In the genomic region with DNA sequence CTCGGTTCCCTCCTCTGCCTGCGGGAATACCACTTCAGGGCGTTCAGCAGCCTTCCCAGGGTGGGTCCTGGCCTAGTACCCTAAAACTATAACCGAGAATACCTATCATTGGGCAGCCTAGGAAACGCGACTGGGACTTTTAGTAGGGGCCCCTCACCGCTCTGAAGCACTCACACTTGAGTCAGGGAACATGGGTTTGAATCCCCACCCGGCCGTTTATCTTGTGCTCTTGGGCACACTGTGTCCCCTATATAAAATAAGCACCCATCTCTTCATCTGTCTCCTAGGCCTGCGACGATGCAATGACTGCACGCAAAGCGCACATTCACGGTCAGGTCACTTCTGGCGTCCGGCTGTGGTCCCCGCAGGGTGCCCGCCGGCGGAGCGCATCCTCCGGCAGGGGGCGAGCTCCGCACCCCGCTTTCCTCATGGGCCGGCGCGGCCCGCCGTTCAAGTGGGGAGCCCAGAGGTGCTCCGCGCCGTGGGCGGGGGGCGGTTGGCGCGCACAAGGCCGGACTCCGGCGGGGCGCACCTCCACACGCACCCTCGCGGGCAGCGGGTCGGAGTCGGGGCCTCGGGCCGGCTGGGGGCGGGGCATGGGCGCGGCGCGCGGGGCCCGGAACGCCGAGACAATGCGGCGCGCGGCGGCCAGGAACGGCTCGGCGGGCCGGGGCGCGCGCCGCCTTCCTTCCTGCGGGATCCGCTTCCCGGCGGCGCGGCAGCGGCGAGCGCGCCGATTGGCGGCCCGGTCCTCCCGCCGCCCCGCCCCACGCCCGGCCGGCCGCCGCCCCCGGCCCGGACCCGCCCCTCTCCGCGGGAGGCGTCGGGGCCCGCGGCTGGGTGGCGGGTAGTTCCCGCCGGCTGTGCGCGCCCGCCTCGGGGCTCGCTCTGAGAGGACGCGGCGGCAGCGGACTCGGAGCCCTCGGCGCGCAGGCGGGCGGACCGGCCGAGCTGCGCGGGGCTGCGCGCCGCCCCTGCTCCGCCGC, we compare ENCODE assay signal across 8 cellular contexts. TPM values are rescaled to one million over a fixed set of nuclear protein-coding genes. Genes with fewer than 3 reads are reported as not detected.
DNase-seq lines count a peak whose midpoint lies in the region; ATAC-seq, FAIRE-seq and TF ChIP-seq lines count a peak whose summit lies in the region.

A gene (plus strand): TSS at position 850 of the 986 bp plus-strand sequence. CDS start 293 bp downstream, outside the sequence.

- TF ChIP-seq CTCF in A673 (conservative IDR thresholded peaks at IDR 0.05; ENCODE audit: low read depth, low read length) (peak; percentile 82), fibroblast of the aortic adventitia (IDR thresholded peaks at IDR 0.05; ENCODE audit: insufficient read depth, low read length) (peak; percentile 68), thoracic aorta (IDR thresholded peaks at IDR 0.05) (peak; percentile 79)

- CTCF ChIA-PET in A673 (lab: Charles Lee) = interaction anchor here (0.6 kb wide), 1 partner anchor 12 kb away, joined by 3 read pairs; no protein-coding TSS in a partner anchor
- CTCF ChIA-PET in naive thymus-derived CD4-positive, alpha-beta T cell (lab: Charles Lee) = no interaction called here

- no peaks in the 10 kb centered on the region for H3K36me3 Mint-ChIP-seq in activated T-helper 17 cell treated with anti-CD3 and anti-CD28 coated beads, Interleukin-2, amount 50 U/mL, for 72 hours (ENCODE audit: low read depth)
- peaks cover 0 to 4% (median 0%) of the 10 kb centered on the region in 5 donors for H3K36me3 Mint-ChIP-seq in naive thymus-derived CD4-positive, alpha-beta T cell

- H3K4me3 Mint-ChIP-seq in activated T-helper 17 cell treated with anti-CD3 and anti-CD28 coated beads, Interleukin-2, amount 50 U/mL, for 72 hours = peak within 1 kb of the TSS; percentile 61
- peak within 1 kb of the TSS; percentile 28 to 74 (median 64) for H3K4me3 Mint-ChIP-seq in naive thymus-derived CD4-positive, alpha-beta T cell

- no peak for TF ChIP-seq POLR2A in GM12891 (IDR thresholded peaks at IDR 0.05; ENCODE audit: low read depth, low read length)

- no TSS peak for BruUV-seq in A673 (replicated peaks; lab: Mats Ljungman, UMichigan)

- no peaks in the 10 kb centered on the region for H3K36me3 ChIP-seq in A673 (ENCODE audit: insufficient read depth, low read length, poor library complexity, severe bottlenecking)
- H3K36me3 ChIP-seq in naive thymus-derived CD4-positive, alpha-beta T cell (ENCODE audit: control insufficient read depth in 2 of 3, insufficient read depth in 3 of 3, low read length in 3 of 3) = no peaks in the 10 kb centered on the region
- no peaks in the 10 kb centered on the region for H3K36me3 ChIP-seq in thoracic aorta

- H3K9me3 ChIP-seq in A673 (ENCODE audit: low read depth, low read length, poor library complexity, severe bottlenecking) (no peaks in the 10 kb centered on the region), thoracic aorta (no peaks in the 10 kb centered on the region)
- H3K9me3 ChIP-seq in naive thymus-derived CD4-positive, alpha-beta T cell (ENCODE audit: control insufficient read depth in 2 of 3, low read length in 3 of 3) = no peaks in the 10 kb centered on the region

- peak; percentile 73 for FAIRE-seq in GM12891 (lab: Jason Lieb, UNC)

- peak within 1 kb of the TSS; percentile 86 for H3K27ac ChIP-seq in A673 (ENCODE audit: low read depth, low read length, poor library complexity, severe bottlenecking)
- H3K27ac ChIP-seq in naive thymus-derived CD4-positive, alpha-beta T cell (ENCODE audit: low read depth, low read length) = no peak within 1 kb of the TSS
- H3K27ac ChIP-seq in thoracic aorta = peak within 1 kb of the TSS; percentile 92 to 96

- H3K27me3 Mint-ChIP-seq in activated T-helper 17 cell treated with anti-CD3 and anti-CD28 coated beads, Interleukin-2, amount 50 U/mL, for 72 hours = peaks cover 42% of the 10 kb centered on the region
- H3K27me3 Mint-ChIP-seq in naive thymus-derived CD4-positive, alpha-beta T cell = peaks cover 33 to 60% (median 57%) of the 10 kb centered on the region in 5 donors

- no peaks in the 10 kb centered on the region for H3K9me3 Mint-ChIP-seq in activated T-helper 17 cell treated with anti-CD3 and anti-CD28 coated beads, Interleukin-2, amount 50 U/mL, for 72 hours
- H3K9me3 Mint-ChIP-seq in naive thymus-derived CD4-positive, alpha-beta T cell = no peaks in the 10 kb centered on the region

- H3K4me1 Mint-ChIP-seq in activated T-helper 17 cell treated with anti-CD3 and anti-CD28 coated beads, Interleukin-2, amount 50 U/mL, for 72 hours = peaks cover 4% of the 10 kb centered on the region
- peaks cover 0 to 10% (median 6%) of the 10 kb centered on the region in 7 donors for H3K4me1 Mint-ChIP-seq in naive thymus-derived CD4-positive, alpha-beta T cell

- peaks cover 24% of the 10 kb centered on the region for H3K4me1 ChIP-seq in A673 (ENCODE audit: insufficient read depth, low read length, poor library complexity, severe bottlenecking)
- H3K4me1 ChIP-seq in naive thymus-derived CD4-positive, alpha-beta T cell (ENCODE audit: control insufficient read depth in 2 of 2, insufficient read depth in 2 of 2, low read length in 2 of 2) = no peaks in the 10 kb centered on the region
- H3K4me1 ChIP-seq in thoracic aorta (ENCODE audit: control insufficient read depth in 1 of 2, low read depth in 2 of 2) = peaks cover 16 to 36% of the 10 kb centered on the region in 2 donors

- intact Hi-C loops in A673 (cut with micrococcal nuclease; ENCODE audit: unreplicated experiment) = loop anchor here (1.0 to 5.0 kb wide), 2 partner anchors 56 to 127 kb away; no protein-coding TSS in a partner anchor
- intact Hi-C loops in naive thymus-derived CD4-positive, alpha-beta T cell (cut with micrococcal nuclease) = loop anchor here (5.0 to 10.0 kb wide), 2 partner anchors 201 to 576 kb away; a partner anchor contains a TSS

- DNase-seq in A673 (ENCODE audit: low spot score) (peak; percentile 88), GM12891 (ENCODE audit: insufficient read length, low spot score) (peak; percentile 64), NCI-H526 (lab: John Stamatoyannopoulos, UW) (peak; percentile 52 to 89), fibroblast of the aortic adventitia (ENCODE audit: low read depth) (peak; percentile 58), thoracic aorta (ENCODE audit: low spot score) (no peak)
- peak in 4 of 9 donors; percentile 7 to 71 (median 26) for DNase-seq in naive thymus-derived CD4-positive, alpha-beta T cell

- H3K4me3 ChIP-seq in A673 (ENCODE audit: low read depth, low read length, poor library complexity, severe bottlenecking) = peak within 1 kb of the TSS; percentile 97
- peak within 1 kb of the TSS; percentile 92 for H3K4me3 ChIP-seq in fibroblast of the aortic adventitia (ENCODE audit: low read depth, low read length)
- H3K4me3 ChIP-seq in naive thymus-derived CD4-positive, alpha-beta T cell (ENCODE audit: low read length) = no peak within 1 kb of the TSS
- peak within 1 kb of the TSS; percentile 91 for H3K4me3 ChIP-seq in thoracic aorta

- ATAC-seq in HG03095 (IDR thresholded peaks at IDR 0.05; ENCODE audit: unreplicated experiment) (peak; percentile 59), thoracic aorta (ENCODE audit: insufficient number of reproducible peaks, low FRiP score, low read depth) (peak; percentile 48)
- peak; percentile 79 for ATAC-seq in activated T-helper 17 cell treated with anti-CD3 and anti-CD28 coated beads, Interleukin-2, amount 50 U/mL, for 72 hours (replicated peaks)
- ATAC-seq in naive thymus-derived CD4-positive, alpha-beta T cell = peak; percentile 80

- POLR2A ChIA-PET in A673 (lab: Charles Lee; ENCODE audit: low non-redundant PET) = no interaction called here
- POLR2A ChIA-PET in naive thymus-derived CD4-positive, alpha-beta T cell (lab: Charles Lee) = no interaction called here

- no peak within 1 kb of the TSS for H3K27ac Mint-ChIP-seq in activated T-helper 17 cell treated with anti-CD3 and anti-CD28 coated beads, Interleukin-2, amount 50 U/mL, for 72 hours
- no peak within 1 kb of the TSS for H3K27ac Mint-ChIP-seq in naive thymus-derived CD4-positive, alpha-beta T cell

- H3K27me3 ChIP-seq in A673 (replicated peaks; ENCODE audit: insufficient read depth, low read depth, low read length, poor library complexity) (no peaks in the 10 kb centered on the region), thoracic aorta (replicated peaks; ENCODE audit: insufficient read depth) (no peaks in the 10 kb centered on the region)
- H3K27me3 ChIP-seq in naive thymus-derived CD4-positive, alpha-beta T cell (ENCODE audit: control insufficient read depth in 2 of 2, insufficient read depth in 2 of 2, low read length in 2 of 2) = peaks cover 0 to 12% of the 10 kb centered on the region in 2 donors

TF ChIP-seq in GM12891, 5 proteins besides CTCF, POLR2A, EP300 and RAD21:
- no peak for TF ChIP-seq SPI1 (IDR thresholded peaks at IDR 0.05; ENCODE audit: low read depth, low read length)
- TF ChIP-seq POLR2AphosphoS5 (IDR thresholded peaks at IDR 0.05; ENCODE audit: low read depth, low read length) = no peak
- TF ChIP-seq TAF1 (IDR thresholded peaks at IDR 0.05; ENCODE audit: low read depth, low read length) = no peak
- no peak for TF ChIP-seq POU2F2 (IDR thresholded peaks at IDR 0.05; ENCODE audit: low read depth, low read length)
- no peak for TF ChIP-seq PAX5 (IDR thresholded peaks at IDR 0.05; ENCODE audit: insufficient read depth, low read length, severe bottlenecking)
TF ChIP-seq in GM12891: peak in this region for 0.

RNA-seq across cellular contexts. Expression of the gene that starts here (rescaled TPM):
- total RNA-seq in A673 (2021) (45.1 and 46.8 TPM in 2 replicates), fibroblast of the aortic adventitia (ENCODE audit: low replicate concordance) (37.1 and 76.4 TPM in 2 replicates), thoracic aorta (100 to 1,000 TPM in 1 of 2 donors, 10 to 100 TPM in 1; 58.1 to 102 TPM)
- 0.06 TPM for polyA plus RNA-seq in GM12891 (2012; ENCODE audit: low read depth, missing spikeins)
- under 1 TPM; 0.17 to 0.19 TPM for total RNA-seq in activated T-helper 17 cell treated with anti-CD3 and anti-CD28 coated beads, Interleukin-2, amount 50 U/mL, for 72 hours
- 1 to 10 TPM in 1 of 5 experiments, under 1 TPM in 2, not detected in 2; 0.10 to 1.2 (median 0.45) TPM for total RNA-seq in naive thymus-derived CD4-positive, alpha-beta T cell
- polyA plus RNA-seq in naive thymus-derived CD4-positive, alpha-beta T cell = not detected

Comparison
In these comparisons a context has a peak if more than half of its experiments do, and no peak if none do; other contexts are left out.
1. RNA of the gene that starts here (total RNA-seq): 58.1 to 102 TPM in thoracic aorta, 37.1 to 76.4 TPM in fibroblast of the aortic adventitia and 45.1 to 46.8 TPM in A673; 0.17 to 0.19 TPM in activated T-helper 17 cell treated with anti-CD3 and anti-CD28 coated beads, Interleukin-2, amount 50 U/mL, for 72 hours and 0.10 to 1.2 TPM in naive thymus-derived CD4-positive, alpha-beta T cell; every median in the first group is over 10 times any median in the second.
2. Peak in ATAC-seq in activated T-helper 17 cell treated with anti-CD3 and anti-CD28 coated beads, Interleukin-2, amount 50 U/mL, for 72 hours; RNA of the gene not detected or under 1 TPM.
3. Peak in every context shown above with its lines, with median percentiles within 50 percentile points of each other: CTCF ChIP-seq and ATAC-seq.